ENCODE assay signal across 12 cellular contexts in the genomic region with DNA sequence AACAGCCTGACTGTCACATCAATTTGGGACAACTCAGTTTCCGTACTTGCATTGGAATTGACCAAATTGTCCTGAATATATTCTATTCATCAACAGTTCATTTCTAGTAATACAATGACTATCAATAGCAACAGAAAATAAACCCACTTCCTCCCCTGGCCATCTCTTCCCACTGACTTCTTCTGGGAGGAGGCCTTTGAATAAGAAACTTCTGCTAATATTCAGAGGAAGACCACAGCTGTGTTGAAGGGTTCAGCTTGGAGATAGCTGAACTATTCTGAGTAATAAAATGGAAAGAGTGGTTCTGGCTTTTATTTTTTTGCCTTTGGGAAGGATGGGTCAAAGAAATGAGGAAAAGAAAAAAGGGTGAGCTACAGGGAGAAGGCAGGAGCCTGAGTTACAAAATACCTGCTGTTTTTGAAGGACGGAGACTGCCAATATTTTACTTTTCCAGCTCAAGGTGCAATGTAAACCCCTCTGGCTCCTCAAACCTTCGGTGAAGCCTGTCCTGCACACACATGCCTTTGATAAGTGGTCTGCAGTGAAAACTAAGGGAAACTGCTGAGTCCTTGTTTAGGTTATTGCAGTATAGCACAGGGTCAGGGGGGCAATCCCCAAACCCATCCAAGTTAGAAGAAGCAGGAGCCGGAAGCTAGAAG. TPM values are rescaled to one million over a fixed set of nuclear protein-coding genes. Genes with fewer than 3 reads are reported as not detected.
DNase-seq lines count a peak whose midpoint lies in the region; ATAC-seq, FAIRE-seq and TF ChIP-seq lines count a peak whose summit lies in the region.
"Had no signal": no experiment of that assay in that cellular context is flagged by ENCODE, and none has a peak within 500 bp of the region (broad histone marks: within the 10 kb centered on the region; RNA-seq: fewer than 3 reads in every experiment).

No MANE protein-coding gene starts in this region.

- ATAC-seq in HG02970 (IDR thresholded peaks at IDR 0.05; ENCODE audit: low FRiP score, unreplicated experiment), result no peak
- no peak for ATAC-seq in HG02623 (IDR thresholded peaks at IDR 0.05; ENCODE audit: unreplicated experiment)
- ATAC-seq: heart left ventricle, left lung had no signal

- H3K36me3 ChIP-seq in esophagus muscularis mucosa, result no peaks in the 10 kb centered on the region
- H3K36me3 ChIP-seq: heart left ventricle, left lung had no signal

- no peaks in the 10 kb centered on the region for H3K27me3 Mint-ChIP-seq in T-helper 1 cell treated with Interleukin-12 subunit alpha and Interleukin-12 subunit beta and Interleukin-4 antibody, amounts not matched to agents 30 μg/mL and 1 μg/mL, for 36 hours (ENCODE audit: low read depth)

- intact Hi-C loops in esophagus muscularis mucosa (cut with DNase I), result no loop called here

- peaks cover 85% of the 10 kb centered on the region for H3K4me1 Mint-ChIP-seq in T-helper 1 cell treated with Interleukin-12 subunit alpha and Interleukin-12 subunit beta and Interleukin-4 antibody, amounts not matched to agents 30 μg/mL and 1 μg/mL, for 36 hours (ENCODE audit: low read depth)

- no peaks in the 10 kb centered on the region for H3K4me1 ChIP-seq in esophagus muscularis mucosa

- H3K27ac ChIP-seq in esophagus muscularis mucosa (replicated peaks in 1 of 4), result no peak overlapping the region
- H3K27ac ChIP-seq: left lung had no signal

- no peak for TF ChIP-seq EP300 in esophagus muscularis mucosa (IDR thresholded peaks at IDR 0.05)

- H3K27me3 ChIP-seq in esophagus muscularis mucosa, result no peaks in the 10 kb centered on the region
- H3K27me3 ChIP-seq: left lung had no signal

- 65% methylated on average over 4 of the region's 4 CpGs for WGBS in esophagus muscularis mucosa

- TF ChIP-seq CTCF in esophagus muscularis mucosa (IDR thresholded peaks at IDR 0.05), result no peak

- peaks cover 25% of the 10 kb centered on the region for H3K36me3 Mint-ChIP-seq in T-helper 1 cell treated with Interleukin-12 subunit alpha and Interleukin-12 subunit beta and Interleukin-4 antibody, amounts not matched to agents 30 μg/mL and 1 μg/mL, for 36 hours (ENCODE audit: low read depth)

- H3K9me3 Mint-ChIP-seq in T-helper 1 cell treated with Interleukin-12 subunit alpha and Interleukin-12 subunit beta and Interleukin-4 antibody, amounts not matched to agents 30 μg/mL and 1 μg/mL, for 36 hours, result no peaks in the 10 kb centered on the region
- H3K9me3 Mint-ChIP-seq: nephron had no signal

- H3K27ac Mint-ChIP-seq in T-helper 1 cell treated with Interleukin-12 subunit alpha and Interleukin-12 subunit beta and Interleukin-4 antibody, amounts not matched to agents 30 μg/mL and 1 μg/mL, for 36 hours, result peak overlapping the region; percentile 84
- H3K27ac Mint-ChIP-seq: nephron had no signal

- no peak for FAIRE-seq in GM12891 (lab: Jason Lieb, UNC)

- TF ChIP-seq POLR2A in GM12891 (IDR thresholded peaks at IDR 0.05; ENCODE audit: low read depth, low read length) (no peak), esophagus muscularis mucosa (IDR thresholded peaks at IDR 0.05; ENCODE audit: low read depth) (no peak)

- H3K4me3 ChIP-seq in esophagus muscularis mucosa, result no peak overlapping the region
- H3K4me3 ChIP-seq: heart left ventricle, left lung had no signal

- H3K4me3 Mint-ChIP-seq in T-helper 1 cell treated with Interleukin-12 subunit alpha and Interleukin-12 subunit beta and Interleukin-4 antibody, amounts not matched to agents 30 μg/mL and 1 μg/mL, for 36 hours, result peak overlapping the region; percentile 80
- H3K4me3 Mint-ChIP-seq: nephron had no signal

- DNase-seq in CD1c-positive myeloid dendritic cell (ENCODE audit: extremely low spot score) (peak; percentile 66), GM12891 (ENCODE audit: insufficient read length, low spot score) (no peak), esophagus muscularis mucosa (ENCODE audit: extremely low spot score) (peak; percentile 72), NCI-H524 treated with DMSO at 0.1 percent for 48 hours (lab: John Stamatoyannopoulos, UW) (no peak)
- DNase-seq: activated CD4-positive, alpha-beta T cell treated with anti-CD3 and anti-CD28 coated beads, Interleukin-2, amount 50 U/mL, for 1 hour; erythroblast; heart left ventricle; left lung had no signal

- no peaks in the 10 kb centered on the region for H3K9me3 ChIP-seq in esophagus muscularis mucosa
- H3K9me3 ChIP-seq: heart left ventricle, left lung had no signal

TF ChIP-seq in GM12891, 5 proteins besides CTCF, POLR2A, EP300 and RAD21:
- TF ChIP-seq TAF1 (IDR thresholded peaks at IDR 0.05; ENCODE audit: low read depth, low read length), result no peak
- peak; percentile 42; the same call in 1 of the 2 replicates for TF ChIP-seq SPI1 (IDR thresholded peaks at IDR 0.05; ENCODE audit: low read depth, low read length)

RNA-seq across cellular contexts. Expression of a gene that starts 29.9 kb away (rescaled TPM):
- polyA plus RNA-seq in GM12891 (2012; ENCODE audit: low read depth, missing spikeins), result 1.4 TPM
- 10 to 100 TPM in 1 of 4 donors, 1 to 10 TPM in 3; 3.2 to 12.9 (median 3.9) TPM for total RNA-seq in esophagus muscularis mucosa

Comparison
In these comparisons a context has a peak if more than half of its experiments do, and no peak if none do; other contexts are left out.
1. DNase-seq: peak in CD1c-positive myeloid dendritic cell (single experiment) and esophagus muscularis mucosa (single experiment); none in GM12891 (single experiment) and NCI-H524 treated with DMSO at 0.1 percent for 48 hours (single experiment).